21 cellular contexts compared by ENCODE assay signal in the genomic region with DNA sequence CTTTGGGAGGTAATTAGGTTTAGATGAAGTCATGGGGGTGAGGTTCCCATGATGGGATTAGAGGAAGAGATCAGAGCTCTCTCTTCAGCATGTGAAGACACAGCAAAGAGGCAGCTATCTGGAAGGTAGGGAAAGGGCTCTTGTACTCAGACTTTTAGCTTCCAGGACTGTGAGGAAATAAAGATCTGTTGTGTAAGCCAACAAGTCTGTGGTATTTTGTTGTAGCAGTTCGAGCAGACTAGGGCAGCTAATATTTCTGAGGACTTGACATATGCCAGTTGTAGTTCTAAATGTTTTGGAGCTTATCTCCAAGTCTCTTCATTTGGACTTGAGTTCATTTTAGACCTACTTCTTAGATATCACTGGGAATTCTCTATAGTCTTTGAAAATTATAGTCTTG.
A peak's percentile ranks its signal among the peaks of the same experiment; 100 is the strongest.
DNase-seq lines count a peak whose midpoint lies in the region; ATAC-seq and TF ChIP-seq lines count a peak whose summit lies in the region.
"Had no signal": no experiment of that assay in that cellular context is flagged by ENCODE, and none has a peak within 500 bp of the region (broad histone marks: within the 10 kb centered on the region; RNA-seq: fewer than 3 reads in every experiment).

No MANE protein-coding gene starts in this region.

- ATAC-seq in left cardiac atrium: no peak
- ATAC-seq in GM21381 (IDR thresholded peaks at IDR 0.05; ENCODE audit: unreplicated experiment): no peak
- ATAC-seq: A549, GM12878, GM23338, HCT116 had no signal

- H3K27me3 ChIP-seq in adipocyte (replicated peaks; ENCODE audit: control insufficient read depth, insufficient read depth, low read length) (no peaks in the 10 kb centered on the region), osteoblast (ENCODE audit: insufficient read depth, low read length) (no peaks in the 10 kb centered on the region)
- H3K27me3 ChIP-seq: BE2C; BLaER1 treated with 17β-estradiol and CSF1 and Interleukin-3, amounts not matched to agents 10 nM and 100 nM had no signal

- no peaks in the 10 kb centered on the region for H4K20me1 ChIP-seq in osteoblast (ENCODE audit: insufficient read depth, low read length)
- H4K20me1 ChIP-seq: BLaER1 treated with 17β-estradiol and CSF1 and Interleukin-3, amounts not matched to agents 10 nM and 100 nM had no signal

- H3K79me2 ChIP-seq in osteoblast (ENCODE audit: insufficient read depth, low read length): no peaks in the 10 kb centered on the region

- peak overlapping the region; percentile 14 for H2AFZ ChIP-seq in osteoblast (ENCODE audit: low read length)
- H2AFZ ChIP-seq: GM23338 had no signal

- no peak overlapping the region for H3K9ac ChIP-seq in adipocyte (ENCODE audit: low read length)
- H3K9ac ChIP-seq: BLaER1 treated with 17β-estradiol and CSF1 and Interleukin-3, amounts not matched to agents 10 nM and 100 nM had no signal

- H3K27ac ChIP-seq in osteoblast (ENCODE audit: low read depth, low read length): no peak overlapping the region
- H3K27ac ChIP-seq: A549; BLaER1 treated with 17β-estradiol and CSF1 and Interleukin-3, amounts not matched to agents 10 nM and 100 nM had no signal

- H3K4me1 ChIP-seq in adipocyte (ENCODE audit: control insufficient read depth, insufficient read depth, low read length): no peaks in the 10 kb centered on the region
- H3K4me1 ChIP-seq in osteoblast (ENCODE audit: insufficient read depth, low read length): peaks cover 6% of the 10 kb centered on the region
- H3K4me1 ChIP-seq: A549; BE2C; BLaER1 treated with 17β-estradiol and CSF1 and Interleukin-3, amounts not matched to agents 10 nM and 100 nM had no signal

- no peaks in the 10 kb centered on the region for H3K9me3 ChIP-seq in adipocyte (ENCODE audit: control insufficient read depth, low read length)
- no peaks in the 10 kb centered on the region for H3K9me3 ChIP-seq in osteoblast (ENCODE audit: low read depth, low read length)
- H3K9me3 ChIP-seq: A549; BE2C; BLaER1 treated with 17β-estradiol and CSF1 and Interleukin-3, amounts not matched to agents 10 nM and 100 nM had no signal

- no peak overlapping the region for H3K4me3 ChIP-seq in adipocyte (ENCODE audit: low read length)
- no peak overlapping the region for H3K4me3 ChIP-seq in osteoblast (ENCODE audit: insufficient read depth, low read length)
- H3K4me3 ChIP-seq: A549; BLaER1 treated with 17β-estradiol and CSF1 and Interleukin-3, amounts not matched to agents 10 nM and 100 nM; GM12878; GM23338 had no signal

- H3K36me3 ChIP-seq in adipocyte (ENCODE audit: control insufficient read depth, insufficient read depth, low read length, severe bottlenecking): no peaks in the 10 kb centered on the region
- H3K36me3 ChIP-seq in osteoblast (ENCODE audit: insufficient read depth, low read length): no peaks in the 10 kb centered on the region
- H3K36me3 ChIP-seq: BE2C; BLaER1 treated with 17β-estradiol and CSF1 and Interleukin-3, amounts not matched to agents 10 nM and 100 nM had no signal

- no peak for TF ChIP-seq CTCF in osteoblast (IDR thresholded peaks at IDR 0.05; ENCODE audit: extremely low read depth, low read depth, low read length)

- DNase-seq in adipocyte (ENCODE audit: low read depth) (peak; percentile 46), fibroblast of peridontal ligament (ENCODE audit: extremely low read depth) (peak; percentile 62), osteoblast (ENCODE audit: insufficient read length, low spot score, missing footprints) (peak; percentile 17), left cardiac atrium (no peak)
- no peak for DNase-seq in activated CD8-positive, alpha-beta memory T cell treated with anti-CD3 and anti-CD28 coated beads for 24 hours
- DNase-seq: 8988T; ACHN; AML-193; BE2C; CD4-positive, alpha-beta T cell; CD8-positive, alpha-beta memory T cell; DMS 273 treated with DMSO at 0.1 percent for 48 hours; DMS79; GDM1; H9 had no signal

- no peak overlapping the region for H3K4me2 ChIP-seq in osteoblast (ENCODE audit: insufficient read depth, low read length)
- H3K4me2 ChIP-seq: A549; BLaER1 treated with 17β-estradiol and CSF1 and Interleukin-3, amounts not matched to agents 10 nM and 100 nM; GM23338 had no signal

- intact Hi-C loops in left cardiac atrium (cut with DNase I): no loop called here

Comparison
In these comparisons a context has a peak if more than half of its experiments do, and no peak if none do; other contexts are left out.
1. DNase-seq: peak in adipocyte (single experiment), fibroblast of peridontal ligament (single experiment) and osteoblast (single experiment); none in left cardiac atrium (single experiment) and activated CD8-positive, alpha-beta memory T cell treated with anti-CD3 and anti-CD28 coated beads for 24 hours (single experiment).